In genomic region chr4:100728861-100729260, GRCh38 we compare ENCODE assay signal across 28 cellular contexts.
"Had no signal": no experiment of that assay in that cellular context is flagged by ENCODE, and none has a peak within 500 bp of the region (broad histone marks: within the 10 kb centered on the region; RNA-seq: fewer than 3 reads in every experiment).

No MANE protein-coding gene starts in this region.

- H3K27ac ChIP-seq: brain microvascular endothelial cell, coronary artery, dorsolateral prefrontal cortex, esophagus muscularis mucosa had no signal

- H3K4me3 ChIP-seq: coronary artery, dorsolateral prefrontal cortex, esophagus muscularis mucosa had no signal

- DNase-seq: activated CD4-positive, alpha-beta memory T cell treated with anti-CD3 and anti-CD28 coated beads, Interleukin-2, amount 10 ng/mL, durations not matched to agents 7 days and 5 days; activated CD4-positive, alpha-beta T cell treated with anti-CD3 and anti-CD28 coated beads for 36 hours; activated CD4-positive, alpha-beta T cell treated with anti-CD3 and anti-CD28 coated beads, Interleukin-2, amount 10 ng/mL, durations not matched to agents 7 days and 5 days; activated CD4-positive, alpha-beta T cell treated with anti-CD3 and anti-CD28 coated beads, Interleukin-2, amount 50 U/mL, for 4 hours; activated CD4-positive, CD25-positive, alpha-beta regulatory T cell; activated CD4-positive, CD25-positive, alpha-beta regulatory T cell treated with anti-CD3 and anti-CD28 coated beads, Interleukin-2, amount 50 U/mL, for 72 hours; activated CD8-positive, alpha-beta memory T cell treated with anti-CD3 and anti-CD28 coated beads, Interleukin-2, amount 50 U/mL, for 48 hours; activated gamma-delta T cell; activated naive CD4-positive, alpha-beta T cell; activated naive CD4-positive, alpha-beta T cell treated with anti-CD3 and anti-CD28 coated beads, Interleukin-2, amount 10 ng/mL, durations not matched to agents 7 days and 5 days; activated naive CD8-positive, alpha-beta T cell treated with anti-CD3 and anti-CD28 coated beads, Interleukin-2, amount 10 ng/mL, durations not matched to agents 7 days and 5 days; activated T-cell treated with anti-CD3 and anti-CD28 coated beads for 4 hours; activated T-cell treated with anti-CD3 and anti-CD28 coated beads, Interleukin-2, amount 50 U/mL, for 24 hours; activated T-cell treated with anti-CD3 and anti-CD28 coated beads, Interleukin-2, amount 50 U/mL, for 72 hours; amniotic stem cell; anterior cingulate cortex; brain microvascular endothelial cell; dorsolateral prefrontal cortex; effector memory CD4-positive, alpha-beta T cell; endodermal cell; erythroblast; foreskin fibroblast; head of caudate nucleus; T-cell; T1000 had no signal

- ATAC-seq: activated CD4-positive, alpha-beta T cell treated with anti-CD3 and anti-CD28 coated beads for 36 hours; activated naive CD4-positive, alpha-beta T cell treated with anti-CD3 and anti-CD28 coated beads, Interleukin-2, amount 50 U/mL, for 72 hours; activated T-cell treated with anti-CD3 and anti-CD28 coated beads, Interleukin-2, amount 50 U/mL, for 72 hours; T-cell had no signal

- H3K36me3 ChIP-seq: brain microvascular endothelial cell, esophagus muscularis mucosa had no signal

- H3K4me1 ChIP-seq: esophagus muscularis mucosa had no signal

- H3K27me3 ChIP-seq: brain microvascular endothelial cell, dorsolateral prefrontal cortex, esophagus muscularis mucosa had no signal
